9 cellular contexts compared by ENCODE assay signal in genomic region chr11:17722000-17722643, GRCh38. TPM values are rescaled to one million over a fixed set of nuclear protein-coding genes. Genes with fewer than 3 reads are reported as not detected.
DNase-seq lines count a peak whose midpoint lies in the region; ATAC-seq and TF ChIP-seq lines count a peak whose summit lies in the region.
"Had no signal": no experiment of that assay in that cellular context is flagged by ENCODE, and none has a peak within 500 bp of the region (broad histone marks: within the 10 kb centered on the region; RNA-seq: fewer than 3 reads in every experiment).

No MANE protein-coding gene starts in this region.

- no peak overlapping the region for H3K27ac Mint-ChIP-seq in stimulated activated effector memory CD8-positive, alpha-beta T cell treated with anti-CD3 and anti-CD28 coated beads, Interleukin-12 subunit alpha, Interleukin-12 subunit beta, amount 100 ng/mL, for 72 hours

- H3K4me1 Mint-ChIP-seq in stimulated activated effector memory CD8-positive, alpha-beta T cell treated with anti-CD3 and anti-CD28 coated beads, Interleukin-12 subunit alpha, Interleukin-12 subunit beta, amount 100 ng/mL, for 72 hours, result peaks cover 7% of the 10 kb centered on the region

- no peaks in the 10 kb centered on the region for H3K9me3 Mint-ChIP-seq in stimulated activated effector memory CD8-positive, alpha-beta T cell treated with anti-CD3 and anti-CD28 coated beads, Interleukin-12 subunit alpha, Interleukin-12 subunit beta, amount 100 ng/mL, for 72 hours

- peak; percentile 68 for TF ChIP-seq CTCF in AG09309 (IDR thresholded peaks at IDR 0.05; ENCODE audit: control insufficient read depth, insufficient read depth, low read depth, low read length, missing control alignments)
- peak; percentile 70 for TF ChIP-seq CTCF in WI38 (IDR thresholded peaks at IDR 0.05; ENCODE audit: low read depth, low read length)

- no peak for DNase-seq in AG09309 (ENCODE audit: low read depth)
- DNase-seq in HCEC 1CT, result peak; percentile 43
- DNase-seq in kidney tubule cell (ENCODE audit: low spot score), result peak; percentile 33
- no peak for DNase-seq in stimulated activated effector memory CD8-positive, alpha-beta T cell treated with anti-CD3 and anti-CD28 coated beads, Interleukin-12 subunit alpha, Interleukin-12 subunit beta, amount 100 ng/mL, for 72 hours (ENCODE audit: low spot score in 2 of 2)
- no peak for DNase-seq in sciatic nerve (ENCODE audit: low spot score)
- DNase-seq in NAMALWA (ENCODE audit: low spot score), result no peak
- DNase-seq: NCI-H446 treated with DMSO at 0.1 percent for 48 hours had no signal

- intact Hi-C loops in sciatic nerve (cut with DNase I), result no loop called here

- H3K36me3 Mint-ChIP-seq in stimulated activated effector memory CD8-positive, alpha-beta T cell treated with anti-CD3 and anti-CD28 coated beads, Interleukin-12 subunit alpha, Interleukin-12 subunit beta, amount 100 ng/mL, for 72 hours, result no peaks in the 10 kb centered on the region

- no peak overlapping the region for H3K4me3 ChIP-seq in AG09309 (ENCODE audit: control insufficient read depth, low read depth, low read length)
- no peak overlapping the region for H3K4me3 ChIP-seq in WI38 (ENCODE audit: low read depth, low read length)

- no peak overlapping the region for H3K4me3 Mint-ChIP-seq in stimulated activated effector memory CD8-positive, alpha-beta T cell treated with anti-CD3 and anti-CD28 coated beads, Interleukin-12 subunit alpha, Interleukin-12 subunit beta, amount 100 ng/mL, for 72 hours

- no peak for ATAC-seq in stimulated activated effector memory CD8-positive, alpha-beta T cell treated with anti-CD3 and anti-CD28 coated beads, Interleukin-12 subunit alpha, Interleukin-12 subunit beta, amount 100 ng/mL, for 72 hours
- ATAC-seq in HG03045 (IDR thresholded peaks at IDR 0.05; ENCODE audit: unreplicated experiment) (no peak), sciatic nerve (no peak)

RNA-seq across cellular contexts. Expression of gene MYOD1, which starts 2.8 kb away (rescaled TPM):
- not detected for total RNA-seq in sciatic nerve

RNA-seq across cellular contexts. Expression of gene KCNC1, which starts 12.5 kb away (rescaled TPM):
- not detected for total RNA-seq in sciatic nerve

Comparison
In these comparisons a context has a peak if more than half of its experiments do, and no peak if none do; other contexts are left out.
1. DNase-seq: peak in HCEC 1CT (single experiment) and kidney tubule cell (single experiment); none in AG09309 (single experiment), stimulated activated effector memory CD8-positive, alpha-beta T cell treated with anti-CD3 and anti-CD28 coated beads, Interleukin-12 subunit alpha, Interleukin-12 subunit beta, amount 100 ng/mL, for 72 hours (0 of 2), sciatic nerve (single experiment) and NAMALWA (single experiment).